Comparison of ENCODE assay signal across 8 cellular contexts in genomic region chr16:71845639-71846431, GRCh38.
A peak's percentile ranks its signal among the peaks of the same experiment; 100 is the strongest.
DNase-seq lines count a peak whose midpoint lies in the region; ATAC-seq lines count a peak whose summit lies in the region.

TSS of gene ATXN1L (plus strand) at chr16:71845976. CDS start at chr16:71849741, 3,765 bp downstream.

- H3K27ac ChIP-seq in cingulate gyrus (ENCODE audit: low read depth, low read length): peak within 1 kb of the TSS; percentile 77
- peak within 1 kb of the TSS; percentile 44 for H3K27ac ChIP-seq in layer of hippocampus (ENCODE audit: low read depth, low read length)

- no peaks in the 10 kb centered on the region for H3K27me3 ChIP-seq in layer of hippocampus (ENCODE audit: control insufficient read depth, insufficient read depth, low read length)

- ATAC-seq in GM19043 (IDR thresholded peaks at IDR 0.05; ENCODE audit: low read depth, unreplicated experiment): peak; percentile 65
- ATAC-seq in HG03354 (IDR thresholded peaks at IDR 0.05; ENCODE audit: poor library complexity, severe bottlenecking, unreplicated experiment): peak; percentile 74

- DNase-seq in AML-193 (lab: John Stamatoyannopoulos, UW) (peak; percentile 74 to 75), NCI-H510A treated with DMSO at 0.1 percent for 48 hours (lab: John Stamatoyannopoulos, UW) (peak; percentile 60)
- peak; percentile 88 to 92 for DNase-seq in activated CD4-positive, alpha-beta T cell treated with anti-CD3 and anti-CD28 coated beads for 4 hours
- DNase-seq in stimulated activated CD4-positive, alpha-beta T cell treated with anti-CD3 and anti-CD28 coated beads, Interleukin-1b, Interleukin-23, amount 100 ng/mL, for 24 hours (ENCODE audit: low read depth in 4 of 4, low spot score in 1 of 4): peak; percentile 82 to 89 (median 86)

Comparison
In these comparisons a context has a peak if more than half of its experiments do, and no peak if none do; other contexts are left out.
1. Peak in every context shown above with its lines: DNase-seq, ATAC-seq and H3K27ac ChIP-seq.